Comparison of ENCODE assay signal across 17 cellular contexts in genomic region chr1:21541835-21542234, GRCh38. TPM values are rescaled to one million over a fixed set of nuclear protein-coding genes. Genes with fewer than 3 reads are reported as not detected.
DNase-seq lines count a peak whose midpoint lies in the region; ATAC-seq and TF ChIP-seq lines count a peak whose summit lies in the region.
"Had no signal": no experiment of that assay in that cellular context is flagged by ENCODE, and none has a peak within 500 bp of the region (broad histone marks: within the 10 kb centered on the region; RNA-seq: fewer than 3 reads in every experiment).

No MANE protein-coding gene starts in this region.

- no peak overlapping the region for H3K9ac ChIP-seq in H9 (ENCODE audit: extremely low read depth, insufficient read length, low read length)

- peaks cover 22% of the 10 kb centered on the region for H3K4me1 Mint-ChIP-seq in nephron
- H3K4me1 Mint-ChIP-seq in H9 = peaks cover 29 to 46% of the 10 kb centered on the region in 2 experiments
- H3K4me1 Mint-ChIP-seq: B cell; immature natural killer cell; stimulated activated effector memory CD8-positive, alpha-beta T cell treated with anti-CD3 and anti-CD28 coated beads, Interleukin-12 subunit alpha, Interleukin-12 subunit beta, amount 100 ng/mL, for 72 hours had no signal

- no peak overlapping the region for H2AK5ac ChIP-seq in H9 (ENCODE audit: insufficient read length, low read length)

- no peak overlapping the region for H3K4ac ChIP-seq in H9 (ENCODE audit: low read depth, low read length)

- H3K27me3 Mint-ChIP-seq in nephron (ENCODE audit: low read depth) (peaks cover 16% of the 10 kb centered on the region), H9 (ENCODE audit: low read depth) (no peaks in the 10 kb centered on the region)

- no peak for TF ChIP-seq EP300 in gastroesophageal sphincter (IDR thresholded peaks at IDR 0.05)

- no peak for TF ChIP-seq CTCF in gastroesophageal sphincter (IDR thresholded peaks at IDR 0.05)
- no peak for TF ChIP-seq CTCF in nephron (IDR thresholded peaks at IDR 0.05; ENCODE audit: unreplicated experiment in 3 of 3)
- no peak for TF ChIP-seq CTCF in H9 (conservative IDR thresholded peaks at IDR 0.05)

- no peak overlapping the region for H2BK15ac ChIP-seq in H9 (ENCODE audit: low read depth, low read length)

- H2BK5ac ChIP-seq in H9 (ENCODE audit: insufficient read length, low read length) = no peak overlapping the region

- no peaks in the 10 kb centered on the region for H3K23me2 ChIP-seq in H9 (ENCODE audit: insufficient read length, low read depth, low read length, poor library complexity, severe bottlenecking)

- no peak overlapping the region for H3K23ac ChIP-seq in H9 (ENCODE audit: insufficient read length, low read depth, low read length)

- WGBS in gastroesophageal sphincter (ENCODE audit: low coverage in 1 of 2), 2 donors = 29 to 33% methylated on average over 1 of the region's 3 CpGs
- no CpG with 5 or more reads among the region's 3 CpGs for WGBS in H9 (ENCODE audit: extremely low coverage, insufficient read length, low lambda C conversion rate)

- H3K27ac ChIP-seq in gastroesophageal sphincter = no peak overlapping the region
- no peak overlapping the region for H3K27ac ChIP-seq in H9 (ENCODE audit: insufficient read length, low read depth, low read length)
- H3K27ac ChIP-seq: vagina had no signal

- H3K79me2 ChIP-seq in H9 (ENCODE audit: insufficient read depth, low read length) = no peaks in the 10 kb centered on the region

- no peaks in the 10 kb centered on the region for H3K9me3 ChIP-seq in gastroesophageal sphincter
- no peaks in the 10 kb centered on the region for H3K9me3 ChIP-seq in H9 (ENCODE audit: control insufficient read depth, low read depth, low read length)
- H3K9me3 ChIP-seq: vagina had no signal

- DNase-seq in Daoy (ENCODE audit: low read depth) (peak; percentile 43), COR-L47 (lab: John Stamatoyannopoulos, UW) (no peak), H9 (no peak)
- no peak for DNase-seq in stimulated activated CD4-positive, alpha-beta T cell treated with anti-CD3 and anti-CD28 coated beads, Interleukin-2, amount 100 ng/mL, for 48 hours
- DNase-seq: activated naive CD4-positive, alpha-beta T cell treated with anti-CD3 and anti-CD28 coated beads, Interleukin-2, amount 50 U/mL, for 16 hours; immature natural killer cell; NCI-H2081; NCI-H82; stimulated activated CD4-positive, alpha-beta T cell treated with anti-CD3 and anti-CD28 coated beads, Interleukin-4, amount 100 ng/mL, for 1 hour had no signal

- ATAC-seq in SK-N-SH treated with all-trans-retinoic acid at 6 μM for 48 hours = peak; percentile 86
- peak; percentile 44 for ATAC-seq in gastroesophageal sphincter
- no peak for ATAC-seq in HG03196 (IDR thresholded peaks at IDR 0.05; ENCODE audit: unreplicated experiment)
- ATAC-seq: stimulated activated effector memory CD8-positive, alpha-beta T cell treated with anti-CD3 and anti-CD28 coated beads, Interleukin-12 subunit alpha, Interleukin-12 subunit beta, amount 100 ng/mL, for 72 hours had no signal

- peaks cover 6% of the 10 kb centered on the region for H3K79me1 ChIP-seq in H9 (ENCODE audit: insufficient read depth, low read depth, low read length, poor library complexity, severe bottlenecking)

- no peak overlapping the region; the same call in 1 of the 2 replicates for H3K14ac ChIP-seq in H9 (ENCODE audit: insufficient read depth, low read length)

- no peak overlapping the region for H2BK12ac ChIP-seq in H9 (ENCODE audit: insufficient read length, low read depth, low read length)

- H4K5ac ChIP-seq in H9 (ENCODE audit: insufficient read length, low read depth, low read length) = no peak overlapping the region

- no peak overlapping the region for H2AFZ ChIP-seq in H9 (ENCODE audit: low read length)

- H3K27ac Mint-ChIP-seq in nephron (peak overlapping the region in 2 of 3 experiments; percentile 46 to 66), H9 (peak overlapping the region in 1 of 3 experiments; percentile 18; a peak in 3 of 7 replicates)
- H3K27ac Mint-ChIP-seq: B cell; immature natural killer cell; stimulated activated effector memory CD8-positive, alpha-beta T cell treated with anti-CD3 and anti-CD28 coated beads, Interleukin-12 subunit alpha, Interleukin-12 subunit beta, amount 100 ng/mL, for 72 hours had no signal

- H3K27me3 ChIP-seq in gastroesophageal sphincter (peaks cover 26% of the 10 kb centered on the region), H9 (ENCODE audit: insufficient read depth, low read length) (no peaks in the 10 kb centered on the region)
- H3K27me3 ChIP-seq: vagina had no signal

- H3K9me3 Mint-ChIP-seq in nephron (no peaks in the 10 kb centered on the region), H9 (no peaks in the 10 kb centered on the region)
- H3K9me3 Mint-ChIP-seq: immature natural killer cell; stimulated activated effector memory CD8-positive, alpha-beta T cell treated with anti-CD3 and anti-CD28 coated beads, Interleukin-12 subunit alpha, Interleukin-12 subunit beta, amount 100 ng/mL, for 72 hours had no signal

- H3K4me2 ChIP-seq in H9 (ENCODE audit: insufficient read depth, insufficient read length, low read length) = no peak overlapping the region

- no peak for TF ChIP-seq POLR2A in gastroesophageal sphincter (IDR thresholded peaks at IDR 0.05)

- no peak overlapping the region for H4K91ac ChIP-seq in H9 (ENCODE audit: insufficient read length, low read depth, low read length)

- H3K4me3 ChIP-seq in gastroesophageal sphincter = no peak overlapping the region
- H3K4me3 ChIP-seq: vagina had no signal

- H3K36me3 Mint-ChIP-seq in nephron (ENCODE audit: low read depth) (no peaks in the 10 kb centered on the region), H9 (ENCODE audit: insufficient read depth in 1 of 3, low read depth in 3 of 3) (no peaks in the 10 kb centered on the region)
- H3K36me3 Mint-ChIP-seq: immature natural killer cell; stimulated activated effector memory CD8-positive, alpha-beta T cell treated with anti-CD3 and anti-CD28 coated beads, Interleukin-12 subunit alpha, Interleukin-12 subunit beta, amount 100 ng/mL, for 72 hours had no signal

- no peaks in the 10 kb centered on the region for H4K20me1 ChIP-seq in H9 (ENCODE audit: control insufficient read depth, insufficient read depth, insufficient read length)

- no peak overlapping the region for H4K8ac ChIP-seq in H9 (replicated peaks; ENCODE audit: insufficient read length, low read depth, low read length)

- H3K4me3 Mint-ChIP-seq in nephron = no peak overlapping the region
- no peak overlapping the region for H3K4me3 Mint-ChIP-seq in H9
- H3K4me3 Mint-ChIP-seq: B cell; immature natural killer cell; stimulated activated effector memory CD8-positive, alpha-beta T cell treated with anti-CD3 and anti-CD28 coated beads, Interleukin-12 subunit alpha, Interleukin-12 subunit beta, amount 100 ng/mL, for 72 hours had no signal

- H3K36me3 ChIP-seq in gastroesophageal sphincter = no peaks in the 10 kb centered on the region
- H3K36me3 ChIP-seq: vagina had no signal

- H3K4me1 ChIP-seq in gastroesophageal sphincter (peaks cover 0 to 9% (median 0%) of the 10 kb centered on the region in 3 donors), H9 (ENCODE audit: insufficient read depth, low read length) (peaks cover 4% of the 10 kb centered on the region; the same call in 1 of the 2 replicates)

- H3K56ac ChIP-seq in H9 (ENCODE audit: insufficient read length, low read depth, low read length) = no peak overlapping the region

- H3K18ac ChIP-seq in H9 (ENCODE audit: insufficient read length, low read depth, low read length) = no peak overlapping the region

- H2BK120ac ChIP-seq in H9 (ENCODE audit: low read depth, low read length, poor library complexity, severe bottlenecking) = no peak overlapping the region

- no peak overlapping the region for H3T11ph ChIP-seq in H9 (ENCODE audit: low read length)

- no peak overlapping the region for H2BK20ac ChIP-seq in H9 (ENCODE audit: low read depth, low read length, poor library complexity, severe bottlenecking)

TF ChIP-seq in SK-N-SH treated with all-trans-retinoic acid at 6 μM for 48 hours, 23 proteins besides CTCF, POLR2A, EP300 and RAD21:
- TF ChIP-seq ZNF565 (CRISPR knock-in tag; conservative IDR thresholded peaks at IDR 0.05; ENCODE audit: low read depth) (no peak), CREB5 (CRISPR knock-in tag; IDR thresholded peaks at IDR 0.05; ENCODE audit: low read depth) (0 out of 2 replicates have a peak, but pooled peaks have one; percentile 54), ISL1 (CRISPR knock-in tag; IDR thresholded peaks at IDR 0.05) (peak; percentile 73)
TF ChIP-seq in SK-N-SH treated with all-trans-retinoic acid at 6 μM for 48 hours: peak in this region for 2.

RNA-seq across cellular contexts. Expression of gene ALPL, which starts 32.6 kb away (rescaled TPM):
- total RNA-seq in Daoy (2014; rRNA removed; shearing (Covaris generic)) = 1.4 and 2.7 TPM in 2 replicates
- total RNA-seq in gastroesophageal sphincter = 1 to 10 TPM in 3 of 4 donors, under 1 TPM in 1; 0.62 to 6.1 (median 3.9) TPM
- 84.8 and 92.9 TPM in 2 replicates for total RNA-seq in H9 (2021)
- total RNA-seq: activated CD8-positive, alpha-beta memory T cell treated with anti-CD3 and anti-CD28 coated beads for 36 hours had no signal

Comparison
In these comparisons a context has a peak if more than half of its experiments do, and no peak if none do; other contexts are left out.
1. RNA of gene ALPL, which starts 32.6 kb away (total RNA-seq): 84.8 to 92.9 TPM in H9; 0.62 to 6.1 TPM in gastroesophageal sphincter and 1.4 to 2.7 TPM in Daoy; every median in the first group is over 10 times any median in the second.